In the genomic region with DNA sequence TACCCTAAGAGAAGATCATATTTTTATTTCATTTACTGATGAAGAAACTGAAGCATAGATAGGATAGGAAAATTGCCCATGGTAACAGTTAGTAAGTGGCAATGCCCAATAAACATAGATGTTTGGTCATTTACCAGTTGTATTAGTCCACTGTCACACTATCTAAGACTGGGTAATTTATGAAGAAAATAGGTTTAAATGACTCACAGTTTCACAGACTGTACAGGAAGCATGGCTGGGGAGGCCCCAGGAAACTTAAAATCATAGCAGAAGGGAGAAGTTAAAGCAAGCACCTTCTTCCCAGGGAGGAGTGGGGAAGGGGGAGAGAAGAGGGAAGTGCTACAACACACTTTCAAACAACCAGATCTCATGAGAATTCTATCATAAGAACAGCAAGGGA, we compare ENCODE assay signal across 14 cellular contexts. TPM values are rescaled to one million over a fixed set of nuclear protein-coding genes. Genes with fewer than 3 reads are reported as not detected.
DNase-seq lines count a peak whose midpoint lies in the region; ATAC-seq and TF ChIP-seq lines count a peak whose summit lies in the region.
"Had no signal": no experiment of that assay in that cellular context is flagged by ENCODE, and none has a peak within 500 bp of the region (broad histone marks: within the 10 kb centered on the region; RNA-seq: fewer than 3 reads in every experiment).

No MANE protein-coding gene starts in this region.

- no peak for TF ChIP-seq CTCF in thyroid gland (IDR thresholded peaks at IDR 0.05)

- no peaks in the 10 kb centered on the region for H3K4me1 ChIP-seq in thyroid gland

- H3K36me3 ChIP-seq in thyroid gland: no peaks in the 10 kb centered on the region

- H3K36me3 Mint-ChIP-seq in activated naive CD8-positive, alpha-beta T cell treated with anti-CD3 and anti-CD28 coated beads, Interleukin-2, amount 50 U/mL, for 24 hours (ENCODE audit: low read depth): no peaks in the 10 kb centered on the region
- H3K36me3 Mint-ChIP-seq in activated naive CD8-positive, alpha-beta T cell treated with anti-CD3 and anti-CD28 coated beads for 36 hours: no peaks in the 10 kb centered on the region
- H3K36me3 Mint-ChIP-seq in activated CD4-positive, alpha-beta memory T cell treated with anti-CD3 and anti-CD28 coated beads for 36 hours: no peaks in the 10 kb centered on the region
- H3K36me3 Mint-ChIP-seq: activated naive CD8-positive, alpha-beta T cell treated with anti-CD3 and anti-CD28 coated beads, Interleukin-2, amount 10 ng/mL, durations not matched to agents 7 days and 5 days had no signal

- no peak overlapping the region for H3K4me3 Mint-ChIP-seq in activated naive CD8-positive, alpha-beta T cell treated with anti-CD3 and anti-CD28 coated beads, Interleukin-2, amount 50 U/mL, for 24 hours
- H3K4me3 Mint-ChIP-seq in activated naive CD8-positive, alpha-beta T cell treated with anti-CD3 and anti-CD28 coated beads for 36 hours: no peak overlapping the region
- no peak overlapping the region for H3K4me3 Mint-ChIP-seq in activated CD4-positive, alpha-beta memory T cell treated with anti-CD3 and anti-CD28 coated beads for 36 hours
- H3K4me3 Mint-ChIP-seq: activated naive CD8-positive, alpha-beta T cell treated with anti-CD3 and anti-CD28 coated beads, Interleukin-2, amount 10 ng/mL, durations not matched to agents 7 days and 5 days had no signal

- no peak for DNase-seq in activated naive CD8-positive, alpha-beta T cell treated with anti-CD3 and anti-CD28 coated beads, Interleukin-2, amount 50 U/mL, for 24 hours
- DNase-seq in activated naive CD8-positive, alpha-beta T cell treated with anti-CD3 and anti-CD28 coated beads for 36 hours: no peak
- no peak for DNase-seq in activated CD4-positive, alpha-beta memory T cell treated with anti-CD3 and anti-CD28 coated beads for 36 hours
- no peak for DNase-seq in thyroid gland
- no peak for DNase-seq in activated T-cell treated with anti-CD3 and anti-CD28 coated beads for 4 hours
- no peak for DNase-seq in DMS 273 (lab: John Stamatoyannopoulos, UW; ENCODE audit: unreplicated experiment)
- DNase-seq: activated CD4-positive, alpha-beta T cell treated with anti-CD3 and anti-CD28 coated beads, Interleukin-2, amount 50 U/mL, for 48 hours; activated naive CD8-positive, alpha-beta T cell treated with anti-CD3 and anti-CD28 coated beads, Interleukin-2, amount 10 ng/mL, durations not matched to agents 7 days and 5 days; DMS153; NCI-H1694 treated with DMSO at 0.1 percent for 48 hours; stimulated activated CD4-positive, alpha-beta T cell treated with anti-CD3 and anti-CD28 coated beads, Interleukin-2, amount 100 ng/mL, for 48 hours had no signal

- H3K27ac Mint-ChIP-seq in activated naive CD8-positive, alpha-beta T cell treated with anti-CD3 and anti-CD28 coated beads, Interleukin-2, amount 50 U/mL, for 24 hours: peak overlapping the region; percentile 37
- H3K27ac Mint-ChIP-seq in activated naive CD8-positive, alpha-beta T cell treated with anti-CD3 and anti-CD28 coated beads for 36 hours: no peak overlapping the region
- H3K27ac Mint-ChIP-seq in activated CD4-positive, alpha-beta memory T cell treated with anti-CD3 and anti-CD28 coated beads for 36 hours: no peak overlapping the region
- H3K27ac Mint-ChIP-seq: activated naive CD8-positive, alpha-beta T cell treated with anti-CD3 and anti-CD28 coated beads, Interleukin-2, amount 10 ng/mL, durations not matched to agents 7 days and 5 days had no signal

- POLR2A ChIA-PET in activated CD4-positive, alpha-beta memory T cell treated with anti-CD3 and anti-CD28 coated beads for 36 hours (lab: Charles Lee): no interaction called here

- H3K9me3 Mint-ChIP-seq in activated naive CD8-positive, alpha-beta T cell treated with anti-CD3 and anti-CD28 coated beads, Interleukin-2, amount 50 U/mL, for 24 hours: no peaks in the 10 kb centered on the region
- H3K9me3 Mint-ChIP-seq in activated naive CD8-positive, alpha-beta T cell treated with anti-CD3 and anti-CD28 coated beads for 36 hours: no peaks in the 10 kb centered on the region
- no peaks in the 10 kb centered on the region for H3K9me3 Mint-ChIP-seq in activated CD4-positive, alpha-beta memory T cell treated with anti-CD3 and anti-CD28 coated beads for 36 hours
- H3K9me3 Mint-ChIP-seq: activated naive CD8-positive, alpha-beta T cell treated with anti-CD3 and anti-CD28 coated beads, Interleukin-2, amount 10 ng/mL, durations not matched to agents 7 days and 5 days had no signal

- peaks cover 39% of the 10 kb centered on the region for H3K27me3 Mint-ChIP-seq in activated naive CD8-positive, alpha-beta T cell treated with anti-CD3 and anti-CD28 coated beads, Interleukin-2, amount 50 U/mL, for 24 hours
- peaks cover 61% of the 10 kb centered on the region for H3K27me3 Mint-ChIP-seq in activated naive CD8-positive, alpha-beta T cell treated with anti-CD3 and anti-CD28 coated beads for 36 hours
- peaks cover 27% of the 10 kb centered on the region for H3K27me3 Mint-ChIP-seq in activated CD4-positive, alpha-beta memory T cell treated with anti-CD3 and anti-CD28 coated beads for 36 hours

- peak; percentile 75 for ATAC-seq in activated naive CD8-positive, alpha-beta T cell treated with anti-CD3 and anti-CD28 coated beads, Interleukin-2, amount 50 U/mL, for 24 hours
- ATAC-seq in HG02759 (IDR thresholded peaks at IDR 0.05; ENCODE audit: unreplicated experiment): peak; percentile 64
- ATAC-seq in HG03565 (IDR thresholded peaks at IDR 0.05; ENCODE audit: unreplicated experiment): peak; percentile 81

- CTCF ChIA-PET in activated CD4-positive, alpha-beta memory T cell treated with anti-CD3 and anti-CD28 coated beads for 36 hours (lab: Charles Lee): no interaction called here

- H3K27me3 ChIP-seq in thyroid gland: no peaks in the 10 kb centered on the region

- H3K4me3 ChIP-seq in thyroid gland (replicated peaks in 1 of 3): no peak overlapping the region
- H3K4me3 ChIP-seq: coronary artery had no signal

- no peak for TF ChIP-seq POLR2A in thyroid gland (IDR thresholded peaks at IDR 0.05)

- intact Hi-C loops in activated CD4-positive, alpha-beta memory T cell treated with anti-CD3 and anti-CD28 coated beads for 36 hours (cut with micrococcal nuclease): no loop called here
- intact Hi-C loops in thyroid gland (cut with DNase I): no loop called here

- peaks cover 13% of the 10 kb centered on the region for H3K4me1 Mint-ChIP-seq in activated naive CD8-positive, alpha-beta T cell treated with anti-CD3 and anti-CD28 coated beads, Interleukin-2, amount 50 U/mL, for 24 hours
- H3K4me1 Mint-ChIP-seq in activated naive CD8-positive, alpha-beta T cell treated with anti-CD3 and anti-CD28 coated beads for 36 hours: peaks cover 10% of the 10 kb centered on the region
- peaks cover 6% of the 10 kb centered on the region for H3K4me1 Mint-ChIP-seq in activated CD4-positive, alpha-beta memory T cell treated with anti-CD3 and anti-CD28 coated beads for 36 hours (ENCODE audit: low read depth)
- H3K4me1 Mint-ChIP-seq: activated naive CD8-positive, alpha-beta T cell treated with anti-CD3 and anti-CD28 coated beads, Interleukin-2, amount 10 ng/mL, durations not matched to agents 7 days and 5 days had no signal

- H3K9me3 ChIP-seq in thyroid gland: no peaks in the 10 kb centered on the region

- H3K27ac ChIP-seq in thyroid gland: no peak overlapping the region
- H3K27ac ChIP-seq: coronary artery had no signal

RNA-seq across cellular contexts. Expression of gene NR4A2, which starts 23.4 kb away (rescaled TPM):
- 10 to 100 TPM; 47.7 to 49.9 TPM for total RNA-seq in activated naive CD8-positive, alpha-beta T cell treated with anti-CD3 and anti-CD28 coated beads for 36 hours
- total RNA-seq in activated CD4-positive, alpha-beta memory T cell treated with anti-CD3 and anti-CD28 coated beads for 36 hours: 10 to 100 TPM in 1 of 2 experiments, 1 to 10 TPM in 1; 9.3 to 10.0 TPM
- total RNA-seq in thyroid gland: 1 to 10 TPM; 4.2 to 7.5 (median 5.0) TPM

Comparison
In these comparisons a context has a peak if more than half of its experiments do, and no peak if none do; other contexts are left out.
1. RNA of gene NR4A2, which starts 23.4 kb away (total RNA-seq): 47.7 to 49.9 TPM in activated naive CD8-positive, alpha-beta T cell treated with anti-CD3 and anti-CD28 coated beads for 36 hours; 9.3 to 10.0 TPM in activated CD4-positive, alpha-beta memory T cell treated with anti-CD3 and anti-CD28 coated beads for 36 hours and 4.2 to 7.5 TPM in thyroid gland; every median in the first group is over 4 times any median in the second.
2. Peak in every context shown above with its lines, with median percentiles within 50 percentile points of each other: ATAC-seq.